ENCODE assay signal across 14 cellular contexts in genomic region chr2:232892843-232893242, GRCh38. TPM values are rescaled to one million over a fixed set of nuclear protein-coding genes. Genes with fewer than 3 reads are reported as not detected.
"Had no signal": no experiment of that assay in that cellular context is flagged by ENCODE, and none has a peak within 500 bp of the region (broad histone marks: within the 10 kb centered on the region; RNA-seq: fewer than 3 reads in every experiment).

No MANE protein-coding gene starts in this region.

- ATAC-seq: activated CD4-positive, CD25-positive, alpha-beta regulatory T cell treated with anti-CD3 and anti-CD28 coated beads, Interleukin-2, amount 50 U/mL, for 24 hours; activated naive CD8-positive, alpha-beta T cell treated with anti-CD3 and anti-CD28 coated beads, Interleukin-2, amount 50 U/mL, for 24 hours; effector memory CD8-positive, alpha-beta T cell; gastroesophageal sphincter; naive thymus-derived CD4-positive, alpha-beta T cell had no signal

- H3K9me3 Mint-ChIP-seq: activated CD4-positive, alpha-beta memory T cell treated with anti-CD3 and anti-CD28 coated beads for 36 hours; activated naive CD8-positive, alpha-beta T cell treated with anti-CD3 and anti-CD28 coated beads, Interleukin-2, amount 50 U/mL, for 24 hours; effector memory CD8-positive, alpha-beta T cell; naive thymus-derived CD4-positive, alpha-beta T cell; stimulated activated naive CD8-positive, alpha-beta T cell treated with anti-CD3 and anti-CD28 coated beads, Interleukin-15, Interleukin-2, amounts not matched to agents 100 ng/mL and 50 ng/mL, for 24 hours had no signal

- H3K36me3 ChIP-seq: cardiac muscle cell, colonic mucosa, gastroesophageal sphincter, thyroid gland had no signal

- H3K4me3 Mint-ChIP-seq: activated CD4-positive, alpha-beta memory T cell treated with anti-CD3 and anti-CD28 coated beads for 36 hours; activated naive CD8-positive, alpha-beta T cell treated with anti-CD3 and anti-CD28 coated beads, Interleukin-2, amount 50 U/mL, for 24 hours; effector memory CD8-positive, alpha-beta T cell; stimulated activated naive CD8-positive, alpha-beta T cell treated with anti-CD3 and anti-CD28 coated beads, Interleukin-15, Interleukin-2, amounts not matched to agents 100 ng/mL and 50 ng/mL, for 24 hours had no signal

- H3K36me3 Mint-ChIP-seq: activated CD4-positive, alpha-beta memory T cell treated with anti-CD3 and anti-CD28 coated beads for 36 hours; naive thymus-derived CD4-positive, alpha-beta T cell had no signal

- H3K4me1 ChIP-seq: colonic mucosa, gastroesophageal sphincter had no signal

- H3K27ac Mint-ChIP-seq: activated CD4-positive, alpha-beta memory T cell treated with anti-CD3 and anti-CD28 coated beads for 36 hours; activated naive CD8-positive, alpha-beta T cell treated with anti-CD3 and anti-CD28 coated beads, Interleukin-2, amount 50 U/mL, for 24 hours; effector memory CD8-positive, alpha-beta T cell; stimulated activated naive CD8-positive, alpha-beta T cell treated with anti-CD3 and anti-CD28 coated beads, Interleukin-15, Interleukin-2, amounts not matched to agents 100 ng/mL and 50 ng/mL, for 24 hours had no signal

- H3K27me3 ChIP-seq: cardiac muscle cell, colonic mucosa, hepatocyte, thyroid gland had no signal

- H3K4me3 ChIP-seq: cardiac muscle cell, colonic mucosa, gastroesophageal sphincter, hepatocyte, thyroid gland had no signal

- H3K9me3 ChIP-seq: colonic mucosa, gastroesophageal sphincter, thyroid gland had no signal

- H2AFZ ChIP-seq: hepatocyte had no signal

- DNase-seq: activated CD4-positive, alpha-beta memory T cell treated with anti-CD3 and anti-CD28 coated beads for 36 hours; activated naive CD4-positive, alpha-beta T cell treated with Interleukin-2 at 50 U/mL for 16 hours; activated naive CD8-positive, alpha-beta T cell treated with anti-CD3 and anti-CD28 coated beads, Interleukin-2, amount 50 U/mL, for 24 hours; colonic mucosa; effector memory CD8-positive, alpha-beta T cell; naive thymus-derived CD4-positive, alpha-beta T cell; nucleus accumbens; stimulated activated CD4-positive, alpha-beta T cell treated with anti-CD3 and anti-CD28 coated beads, Interleukin-4, amount 100 ng/mL, for 1 hour; thyroid gland had no signal

- H3K27ac ChIP-seq: cardiac muscle cell, colonic mucosa, gastroesophageal sphincter, hepatocyte, thyroid gland had no signal

- H3K4me2 ChIP-seq: hepatocyte had no signal

RNA-seq across cellular contexts. Expression of gene SNORC, which starts 22.8 kb away (rescaled TPM):
- polyA plus RNA-seq: naive thymus-derived CD4-positive, alpha-beta T cell had no signal
